12 cellular contexts compared by ENCODE assay signal in the genomic region with DNA sequence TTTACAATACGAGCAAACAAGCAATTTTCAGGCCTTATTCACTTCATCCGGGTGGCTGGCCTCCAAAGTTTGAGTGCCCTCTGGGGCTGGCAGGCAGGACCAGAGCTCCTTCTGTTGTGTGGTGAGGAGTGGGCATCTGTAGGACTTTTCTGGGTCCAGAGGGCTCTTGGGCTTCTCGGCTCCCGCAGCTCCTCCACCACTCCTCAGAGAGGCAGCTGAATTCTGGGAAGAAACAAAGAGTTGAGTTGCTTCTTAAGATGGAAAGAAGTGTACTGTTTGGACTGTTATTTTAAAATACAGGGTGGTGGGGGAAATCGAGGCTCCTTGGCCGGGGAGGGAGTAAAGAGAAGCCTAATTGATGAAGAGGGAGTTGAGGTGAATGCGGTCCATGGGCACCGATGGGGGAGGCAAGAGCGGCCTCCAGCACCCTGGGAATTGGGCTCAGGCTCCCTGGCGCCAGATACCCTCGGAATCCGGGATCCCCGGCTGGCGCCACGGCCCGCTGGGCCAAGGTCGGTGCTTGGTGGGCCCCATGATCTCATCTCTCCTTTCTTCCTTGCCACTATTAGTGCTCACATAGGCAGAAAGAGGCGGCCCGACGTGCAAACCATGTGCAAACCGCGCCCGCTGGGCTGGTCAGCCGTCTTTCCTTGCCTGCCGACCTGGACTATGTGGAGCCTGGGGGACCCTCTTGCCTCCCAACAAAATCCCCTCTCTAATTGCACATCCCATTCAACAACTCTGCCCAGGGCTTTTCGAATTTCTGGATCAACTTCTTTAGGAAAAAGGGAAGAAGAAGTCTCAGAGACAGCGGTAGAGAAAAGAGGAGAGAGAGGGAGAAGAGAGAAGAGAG. TPM values are rescaled to one million over a fixed set of nuclear protein-coding genes. Genes with fewer than 3 reads are reported as not detected.
DNase-seq lines count a peak whose midpoint lies in the region; ATAC-seq and TF ChIP-seq lines count a peak whose summit lies in the region.
"Had no signal": no experiment of that assay in that cellular context is flagged by ENCODE, and none has a peak within 500 bp of the region (broad histone marks: within the 10 kb centered on the region; RNA-seq: fewer than 3 reads in every experiment).

No MANE protein-coding gene starts in this region.

- H2AK5ac ChIP-seq in neuronal stem cell (ENCODE audit: low read depth, low read length): peak overlapping the region; percentile 88

- no peaks in the 10 kb centered on the region for H4K20me1 ChIP-seq in HCT116 (ENCODE audit: insufficient read depth)

- H3K4me3 ChIP-seq in CD8-positive, alpha-beta T cell (ENCODE audit: low read depth, low read length): peak overlapping the region; percentile 53
- H3K4me3 ChIP-seq in HCT116 (replicated peaks in 1 of 2; ENCODE audit: low read depth in 1 of 2, low read length in 2 of 2) (peak overlapping the region; percentile 58 to 68), coronary artery (peak overlapping the region; percentile 71), neuronal stem cell (ENCODE audit: low read length in 2 of 2) (peak overlapping the region in 1 of 2 donors; percentile 76)
- H3K4me3 ChIP-seq: mucosa of descending colon had no signal

- ATAC-seq in CD8-positive, alpha-beta T cell: no peak
- ATAC-seq in HCT116: no peak
- no peak for ATAC-seq in GM18502 (IDR thresholded peaks at IDR 0.05; ENCODE audit: poor library complexity, unreplicated experiment)

- no CpG with 5 or more reads among the region's 27 CpGs for WGBS in neuronal stem cell (ENCODE audit: extremely low coverage in 2 of 2, insufficient read length in 2 of 2, insufficient replicate concordance in 1 of 2), 2 donors

- H3K4me2 ChIP-seq in HCT116 (ENCODE audit: low read length) (peak overlapping the region; percentile 95), neuronal stem cell (ENCODE audit: insufficient read depth, low read length, poor library complexity, severe bottlenecking) (peak overlapping the region; percentile 73)

- H2BK15ac ChIP-seq in neuronal stem cell (ENCODE audit: low read length): no peak overlapping the region

- no peaks in the 10 kb centered on the region for H3K9me3 Mint-ChIP-seq in CD8-positive, alpha-beta T cell

- H3K9me3 ChIP-seq in CD8-positive, alpha-beta T cell (ENCODE audit: low read length): no peaks in the 10 kb centered on the region
- H3K9me3 ChIP-seq in HCT116 (ENCODE audit: control insufficient read depth in 1 of 2, insufficient read depth in 1 of 2, low read depth in 1 of 2, low read length in 2 of 2): no peaks in the 10 kb centered on the region
- H3K9me3 ChIP-seq in neuronal stem cell (replicated peaks in 1 of 2; ENCODE audit: control insufficient read depth in 2 of 2, insufficient read depth in 1 of 2, low read depth in 1 of 2, low read length in 2 of 2): peaks cover 0 to 11% of the 10 kb centered on the region in 2 donors
- H3K9me3 ChIP-seq: mucosa of descending colon had no signal

- RAD21 ChIA-PET in HCT116 (lab: Charles Lee; ENCODE audit: low non-redundant PET in 1 of 2, low total read pairs in 2 of 2, uncharacterized antibody in 2 of 2, unreplicated experiment in 2 of 2): interaction anchor here in 1 of 2 experiments (1.0 kb wide), 1 partner anchor 461 kb away, joined by 3 read pairs; no protein-coding TSS in a partner anchor

- peaks cover 6% of the 10 kb centered on the region for H3K79me1 ChIP-seq in neuronal stem cell (ENCODE audit: low read depth, low read length)

- peaks cover 36% of the 10 kb centered on the region for H3K27me3 ChIP-seq in CD8-positive, alpha-beta T cell (ENCODE audit: insufficient read depth, low read length)
- H3K27me3 ChIP-seq in HCT116 (ENCODE audit: insufficient read depth, low read length): no peaks in the 10 kb centered on the region
- H3K27me3 ChIP-seq in neuronal stem cell (ENCODE audit: control insufficient read depth in 3 of 3, insufficient read depth in 3 of 3, low read depth in 1 of 3, low read length in 3 of 3): peaks cover 0 to 99% (median 0%) of the 10 kb centered on the region in 3 experiments

- peak overlapping the region; percentile 53 for H4K91ac ChIP-seq in neuronal stem cell (ENCODE audit: low read depth, low read length, poor library complexity)

- peak overlapping the region; percentile 75 for H2BK120ac ChIP-seq in neuronal stem cell (ENCODE audit: low read depth, low read length)

- H3K9ac ChIP-seq in HCT116 (ENCODE audit: low read length) (no peak overlapping the region; the same call in 1 of the 2 replicates), neuronal stem cell (ENCODE audit: low read depth, low read length, poor library complexity) (peak overlapping the region; percentile 86)

- H3K18ac ChIP-seq in neuronal stem cell (ENCODE audit: low read length): peak overlapping the region; percentile 98

- CTCF ChIA-PET in CD8-positive, alpha-beta T cell (lab: Charles Lee): interaction anchor here (0.9 kb wide), 1 partner anchor 15 kb away, joined by 3 read pairs; no protein-coding TSS in a partner anchor
- CTCF ChIA-PET in HCT116 (lab: Charles Lee): interaction anchor here (2.3 kb wide), 1 partner anchor 15 kb away, joined by 7 read pairs; no protein-coding TSS in a partner anchor

- peak overlapping the region; percentile 90 for H2BK5ac ChIP-seq in neuronal stem cell (ENCODE audit: low read length)

- TF ChIP-seq POLR2A in HCT116 (IDR thresholded peaks at IDR 0.05; ENCODE audit: borderline replicate concordance, extremely low read depth, insufficient read depth, insufficient read length): no peak

- BruUV-seq in HCT116 (replicated peaks; lab: Mats Ljungman, UMichigan): no TSS peak

- H3K4ac ChIP-seq in neuronal stem cell (ENCODE audit: low read length): peak overlapping the region; percentile 4

- no peak overlapping the region for H3K27ac Mint-ChIP-seq in CD8-positive, alpha-beta T cell

- intact Hi-C loops in CD8-positive, alpha-beta T cell (cut with DNase I, micrococcal nuclease): no loop called here
- intact Hi-C loops in HCT116 (cut with micrococcal nuclease): no loop called here

- peaks cover 55% of the 10 kb centered on the region for H3K4me1 Mint-ChIP-seq in CD8-positive, alpha-beta T cell (ENCODE audit: low read depth)

- peak overlapping the region; percentile 82 for H3K4me3 Mint-ChIP-seq in CD8-positive, alpha-beta T cell

- H3K36me3 Mint-ChIP-seq in CD8-positive, alpha-beta T cell: no peaks in the 10 kb centered on the region

- H3K9me2 ChIP-seq in HCT116 (ENCODE audit: insufficient read depth): no peaks in the 10 kb centered on the region

- POLR2A ChIA-PET in CD8-positive, alpha-beta T cell (lab: Charles Lee): no interaction called here
- POLR2A ChIA-PET in HCT116 (lab: Charles Lee): no interaction called here

- peak overlapping the region; percentile 43 for H3K14ac ChIP-seq in neuronal stem cell (ENCODE audit: low read length)

- no peaks in the 10 kb centered on the region for H3K36me3 ChIP-seq in CD8-positive, alpha-beta T cell (ENCODE audit: insufficient read depth, low read length)
- H3K36me3 ChIP-seq in HCT116 (ENCODE audit: control insufficient read depth in 1 of 2, insufficient read depth in 2 of 2, low read length in 2 of 2) (no peaks in the 10 kb centered on the region), neuronal stem cell (replicated peaks in 1 of 2; ENCODE audit: control insufficient read depth in 2 of 2, insufficient read depth in 2 of 2, low read length in 2 of 2) (peaks cover 0 to 4% of the 10 kb centered on the region in 2 donors)

- H2BK12ac ChIP-seq in neuronal stem cell (ENCODE audit: low read length): peak overlapping the region; percentile 75

- H3K27me3 Mint-ChIP-seq in CD8-positive, alpha-beta T cell (ENCODE audit: low read depth): peaks cover 70% of the 10 kb centered on the region

- H3K4me1 ChIP-seq in CD8-positive, alpha-beta T cell (ENCODE audit: insufficient read depth, low read length): peaks cover 42% of the 10 kb centered on the region
- peaks cover 14 to 46% of the 10 kb centered on the region in 2 experiments; a peak in 3 of 4 replicates for H3K4me1 ChIP-seq in HCT116 (ENCODE audit: control insufficient read depth in 1 of 2, insufficient read depth in 2 of 2, low read length in 2 of 2)
- H3K4me1 ChIP-seq in neuronal stem cell (ENCODE audit: control insufficient read depth in 2 of 2, insufficient read depth in 1 of 2, low read depth in 1 of 2, low read length in 2 of 2): peaks cover 19 to 22% of the 10 kb centered on the region in 2 donors

- TF ChIP-seq CTCF in CD8-positive, alpha-beta T cell (IDR thresholded peaks at IDR 0.05): no peak
- TF ChIP-seq CTCF in HCT116 (IDR thresholded peaks at IDR 0.05 in 2 of 3, conservative IDR thresholded peaks at IDR 0.05 in 1 of 3; ENCODE audit: borderline replicate concordance in 1 of 3, insufficient read depth in 1 of 3, low read depth in 2 of 3, low read length in 2 of 3) (no peak), coronary artery (IDR thresholded peaks at IDR 0.05) (no peak)

- no peak for DNase-seq in CD8-positive, alpha-beta T cell
- DNase-seq in HCT116 (ENCODE audit: low read depth, low spot score): no peak
- no peak for DNase-seq in coronary artery (ENCODE audit: low spot score)
- no peak for DNase-seq in neuronal stem cell (ENCODE audit: low spot score)
- DNase-seq in HuH-7.5 (ENCODE audit: low spot score): no peak
- no peak for DNase-seq in NCI-H1048 (lab: John Stamatoyannopoulos, UW)
- DNase-seq in stimulated activated naive CD4-positive, alpha-beta T cell treated with Interleukin-2 at 50 U/mL for 16 hours (lab: John Stamatoyannopoulos, UW): no peak
- DNase-seq: T-helper 9 cell had no signal

- no peak overlapping the region for H4K8ac ChIP-seq in neuronal stem cell (ENCODE audit: low read depth, low read length)

- H3K27ac ChIP-seq in CD8-positive, alpha-beta T cell (ENCODE audit: low read depth, low read length): no peak overlapping the region
- no peak overlapping the region for H3K27ac ChIP-seq in HCT116 (ENCODE audit: low read depth, low read length)
- no peak overlapping the region for H3K27ac ChIP-seq in coronary artery
- H3K27ac ChIP-seq in neuronal stem cell (replicated peaks; ENCODE audit: low read length): peak overlapping the region; percentile 99

- TF ChIP-seq RAD21 in HCT116 (IDR thresholded peaks at IDR 0.05; ENCODE audit: low read depth): no peak

- peak overlapping the region; percentile 89 for H2AFZ ChIP-seq in HCT116 (ENCODE audit: low read depth, low read length, poor library complexity, severe bottlenecking)
- H2AFZ ChIP-seq in neuronal stem cell (ENCODE audit: low read length): peak overlapping the region; percentile 28

- no peak overlapping the region for H3K23ac ChIP-seq in neuronal stem cell (ENCODE audit: low read depth, low read length, poor library complexity)

- H3K79me2 ChIP-seq in HCT116 (ENCODE audit: insufficient read depth, low read length): no peaks in the 10 kb centered on the region

TF ChIP-seq in HCT116, 20 proteins besides CTCF, POLR2A, EP300 and RAD21 (continues in another document):
- TF ChIP-seq SIN3A (IDR thresholded peaks at IDR 0.05; ENCODE audit: low read depth) (no peak), ZFX (IDR thresholded peaks at IDR 0.05) (no peak)
- TF ChIP-seq, protein P1, sequence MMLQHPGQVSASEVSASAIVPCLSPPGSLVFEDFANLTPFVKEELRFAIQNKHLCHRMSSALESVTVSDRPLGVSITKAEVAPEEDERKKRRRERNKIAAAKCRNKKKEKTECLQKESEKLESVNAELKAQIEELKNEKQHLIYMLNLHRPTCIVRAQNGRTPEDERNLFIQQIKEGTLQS (IDR thresholded peaks at IDR 0.05): no peak

RNA-seq across cellular contexts. Expression of gene SIX3, which starts 0.7 kb away (rescaled TPM):
- total RNA-seq in CD8-positive, alpha-beta T cell: under 1 TPM in 1 of 2 experiments, not detected in 1; 0.11 TPM
- 1.2 TPM for total RNA-seq in HCT116 (2021; ENCODE audit: unreplicated experiment)
- 0.64 and 0.70 TPM in 2 replicates for polyA plus RNA-seq in HCT116 (2012)
- polyA plus RNA-seq in neuronal stem cell (2013, experiment 1 of 2): 171 TPM
- 176 TPM for polyA plus RNA-seq in neuronal stem cell (2013, experiment 2 of 2)
- total RNA-seq: G401, LHCN-M2, mucosa of descending colon had no signal
